8 cellular contexts compared by ENCODE assay signal in the genomic region with DNA sequence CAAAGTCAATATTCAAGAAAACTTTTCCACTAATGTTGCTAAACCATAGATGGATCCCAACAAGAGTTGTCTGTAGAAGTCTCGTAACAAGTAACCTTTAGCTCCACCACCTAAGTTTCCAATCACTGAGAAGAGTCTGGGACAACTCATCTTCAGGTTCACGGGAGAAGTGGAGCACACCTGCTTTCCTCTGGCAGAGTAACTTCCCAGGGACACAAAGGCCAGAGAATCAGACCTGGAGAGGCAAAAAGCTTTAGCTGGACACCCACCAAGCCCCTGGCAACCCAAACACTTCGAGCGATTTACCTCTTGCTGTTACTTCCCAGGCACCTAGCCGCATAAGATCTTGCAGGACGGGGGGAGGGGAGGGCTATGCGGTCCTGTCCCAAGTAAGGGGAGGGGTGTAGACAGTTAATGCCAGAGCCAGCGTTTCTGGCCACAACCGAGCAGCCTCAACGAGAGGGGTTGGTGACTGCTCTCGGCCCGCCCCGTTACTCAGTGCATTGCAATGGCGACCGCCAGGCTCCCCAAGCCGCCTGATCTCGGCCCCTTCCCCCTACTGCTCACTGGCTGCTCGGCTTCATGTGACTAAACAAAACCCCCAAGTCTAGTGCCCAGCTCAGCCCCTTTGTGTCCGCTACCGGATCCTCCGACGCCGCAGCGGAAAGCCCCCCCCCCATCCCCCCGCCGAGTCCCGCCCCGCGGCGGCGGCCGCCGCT. TPM values are rescaled to one million over a fixed set of nuclear protein-coding genes. Genes with fewer than 3 reads are reported as not detected.
DNase-seq lines count a peak whose midpoint lies in the region; ATAC-seq and TF ChIP-seq lines count a peak whose summit lies in the region.

No MANE protein-coding gene starts in this region.

- H4K20me1 ChIP-seq in DOHH2 (ENCODE audit: control insufficient read depth, insufficient read depth, low read depth, low read length) = peaks cover 14% of the 10 kb centered on the region

- no peak for TF ChIP-seq EP300 in gastroesophageal sphincter (IDR thresholded peaks at IDR 0.05)

- 0 to 3% methylated on average over 2 to 3 of the region's 33 CpGs for WGBS in gastroesophageal sphincter (ENCODE audit: low coverage in 1 of 2), 2 donors

- in situ Hi-C loops in KBM-7 (cut with MboI; ENCODE audit: low pct_unique_long_range_greater_than_20kb, low sequenced_read_pairs) = no loop called here

- TF ChIP-seq CTCF in DOHH2 (IDR thresholded peaks at IDR 0.05; ENCODE audit: low read depth, low read length, poor library complexity, severe bottlenecking) (no peak), gastroesophageal sphincter (IDR thresholded peaks at IDR 0.05) (no peak)

- H3K27ac ChIP-seq in DOHH2 (ENCODE audit: low read depth, low read length) = peak overlapping the region; percentile 73
- peak overlapping the region; percentile 100 for H3K27ac ChIP-seq in SJSA1
- H3K27ac ChIP-seq in gastroesophageal sphincter = peak overlapping the region; percentile 97 to 99 (median 98)
- H3K27ac ChIP-seq in temporal lobe (ENCODE audit: low read depth, low read length) = peak overlapping the region; percentile 97

- peaks cover 7% of the 10 kb centered on the region; the same call in 1 of the 2 replicates for H3F3A ChIP-seq in DOHH2 (ENCODE audit: control insufficient read depth, insufficient read depth)

- ATAC-seq in GM21723 (IDR thresholded peaks at IDR 0.05; ENCODE audit: unreplicated experiment) = peak; percentile 47
- ATAC-seq in gastroesophageal sphincter = peak; percentile 57

- peaks cover 50% of the 10 kb centered on the region for H3K36me3 ChIP-seq in DOHH2 (ENCODE audit: control insufficient read depth, low read length)
- peaks cover 32% of the 10 kb centered on the region for H3K36me3 ChIP-seq in SJSA1
- no peaks in the 10 kb centered on the region for H3K36me3 ChIP-seq in gastroesophageal sphincter

- H3K4me3 ChIP-seq in DOHH2 (ENCODE audit: low read length) (peak overlapping the region; percentile 99), SJSA1 (peak overlapping the region; percentile 96), gastroesophageal sphincter (peak overlapping the region; percentile 85 to 88)

- H3K79me2 ChIP-seq in DOHH2 (ENCODE audit: control insufficient read depth, low read length) = peaks cover 64% of the 10 kb centered on the region

- H3K9me2 ChIP-seq in DOHH2 (replicated peaks; ENCODE audit: control insufficient read depth, low read length) = no peaks in the 10 kb centered on the region

- DNase-seq in KBM-7 (peak; percentile 81), SJSA1 (ENCODE audit: low read depth in 1 of 2, low spot score in 2 of 2) (peak; percentile 76 to 87), occipital lobe (lab: John Stamatoyannopoulos, UW) (peak; percentile 72)
- peak; percentile 75 for DNase-seq in activated naive CD4-positive, alpha-beta T cell treated with Interleukin-2 at 50 U/mL for 16 hours

- H3K27me3 ChIP-seq in DOHH2 (ENCODE audit: control insufficient read depth, low read length) = no peaks in the 10 kb centered on the region
- no peaks in the 10 kb centered on the region for H3K27me3 ChIP-seq in SJSA1 (replicated peaks)
- no peaks in the 10 kb centered on the region for H3K27me3 ChIP-seq in gastroesophageal sphincter

- H3K4me1 ChIP-seq in DOHH2 (ENCODE audit: control insufficient read depth, low read length) (peaks cover 57% of the 10 kb centered on the region), SJSA1 (replicated peaks) (peaks cover 19% of the 10 kb centered on the region), gastroesophageal sphincter (peaks cover 4 to 60% (median 7%) of the 10 kb centered on the region in 3 donors)

- H3K9me3 ChIP-seq in DOHH2 (ENCODE audit: control insufficient read depth, insufficient read depth, low read length) (no peaks in the 10 kb centered on the region), SJSA1 (replicated peaks) (no peaks in the 10 kb centered on the region), gastroesophageal sphincter (no peaks in the 10 kb centered on the region)

- H3K4me2 ChIP-seq in DOHH2 (ENCODE audit: low read length) = peak overlapping the region; percentile 86

- no peak for TF ChIP-seq POLR2A in gastroesophageal sphincter (IDR thresholded peaks at IDR 0.05)

RNA-seq across cellular contexts. Expression of gene ZNF644, which starts 0.7 kb away (rescaled TPM):
- total RNA-seq in SJSA1 (2014; rRNA removed; shearing (Covaris generic)) = 46.6 and 65.2 TPM in 2 replicates
- total RNA-seq in gastroesophageal sphincter (10 to 100 TPM; 40.2 to 83.3 (median 53.8) TPM), occipital lobe (288 TPM), temporal lobe (172 TPM)

Comparison
In these comparisons a context has a peak if more than half of its experiments do, and no peak if none do; other contexts are left out.
1. Peak in every context shown above with its lines: DNase-seq, ATAC-seq, H3K4me3 ChIP-seq and H3K27ac ChIP-seq.